In the genomic region with DNA sequence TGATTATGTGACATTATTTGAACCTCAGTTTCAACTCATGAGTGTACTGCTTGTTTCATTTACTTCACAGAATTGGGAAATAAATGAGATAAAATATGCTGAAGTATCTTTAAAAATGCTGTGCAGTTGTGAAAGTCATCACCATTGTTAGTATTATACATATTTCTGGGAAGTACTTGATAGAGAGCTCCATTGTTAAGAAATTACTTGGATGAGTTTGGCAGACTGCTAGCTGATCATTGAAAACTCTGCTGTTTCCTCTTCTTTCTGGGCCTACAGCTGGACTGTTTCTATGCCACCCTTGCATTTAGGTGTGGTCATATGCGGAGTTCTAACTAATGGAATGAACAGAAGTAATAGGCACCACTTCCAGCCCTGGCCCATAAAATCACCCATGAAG, we compare ENCODE assay signal across 2 cellular contexts.
TF ChIP-seq lines count a peak whose summit lies in the region.

No MANE protein-coding gene starts in this region.

TF ChIP-seq in GM23338, 12 proteins besides CTCF, POLR2A, EP300 and RAD21 (continued from another document):
- TF ChIP-seq, protein P1, sequence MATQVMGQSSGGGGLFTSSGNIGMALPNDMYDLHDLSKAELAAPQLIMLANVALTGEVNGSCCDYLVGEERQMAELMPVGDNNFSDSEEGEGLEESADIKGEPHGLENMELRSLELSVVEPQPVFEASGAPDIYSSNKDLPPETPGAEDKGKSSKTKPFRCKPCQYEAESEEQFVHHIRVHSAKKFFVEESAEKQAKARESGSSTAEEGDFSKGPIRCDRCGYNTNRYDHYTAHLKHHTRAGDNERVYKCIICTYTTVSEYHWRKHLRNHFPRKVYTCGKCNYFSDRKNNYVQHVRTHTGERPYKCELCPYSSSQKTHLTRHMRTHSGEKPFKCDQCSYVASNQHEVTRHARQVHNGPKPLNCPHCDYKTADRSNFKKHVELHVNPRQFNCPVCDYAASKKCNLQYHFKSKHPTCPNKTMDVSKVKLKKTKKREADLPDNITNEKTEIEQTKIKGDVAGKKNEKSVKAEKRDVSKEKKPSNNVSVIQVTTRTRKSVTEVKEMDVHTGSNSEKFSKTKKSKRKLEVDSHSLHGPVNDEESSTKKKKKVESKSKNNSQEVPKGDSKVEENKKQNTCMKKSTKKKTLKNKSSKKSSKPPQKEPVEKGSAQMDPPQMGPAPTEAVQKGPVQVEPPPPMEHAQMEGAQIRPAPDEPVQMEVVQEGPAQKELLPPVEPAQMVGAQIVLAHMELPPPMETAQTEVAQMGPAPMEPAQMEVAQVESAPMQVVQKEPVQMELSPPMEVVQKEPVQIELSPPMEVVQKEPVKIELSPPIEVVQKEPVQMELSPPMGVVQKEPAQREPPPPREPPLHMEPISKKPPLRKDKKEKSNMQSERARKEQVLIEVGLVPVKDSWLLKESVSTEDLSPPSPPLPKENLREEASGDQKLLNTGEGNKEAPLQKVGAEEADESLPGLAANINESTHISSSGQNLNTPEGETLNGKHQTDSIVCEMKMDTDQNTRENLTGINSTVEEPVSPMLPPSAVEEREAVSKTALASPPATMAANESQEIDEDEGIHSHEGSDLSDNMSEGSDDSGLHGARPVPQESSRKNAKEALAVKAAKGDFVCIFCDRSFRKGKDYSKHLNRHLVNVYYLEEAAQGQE (IDR thresholded peaks at IDR 0.05; ENCODE audit: unreplicated experiment): no peak
- TF ChIP-seq, protein P2, sequence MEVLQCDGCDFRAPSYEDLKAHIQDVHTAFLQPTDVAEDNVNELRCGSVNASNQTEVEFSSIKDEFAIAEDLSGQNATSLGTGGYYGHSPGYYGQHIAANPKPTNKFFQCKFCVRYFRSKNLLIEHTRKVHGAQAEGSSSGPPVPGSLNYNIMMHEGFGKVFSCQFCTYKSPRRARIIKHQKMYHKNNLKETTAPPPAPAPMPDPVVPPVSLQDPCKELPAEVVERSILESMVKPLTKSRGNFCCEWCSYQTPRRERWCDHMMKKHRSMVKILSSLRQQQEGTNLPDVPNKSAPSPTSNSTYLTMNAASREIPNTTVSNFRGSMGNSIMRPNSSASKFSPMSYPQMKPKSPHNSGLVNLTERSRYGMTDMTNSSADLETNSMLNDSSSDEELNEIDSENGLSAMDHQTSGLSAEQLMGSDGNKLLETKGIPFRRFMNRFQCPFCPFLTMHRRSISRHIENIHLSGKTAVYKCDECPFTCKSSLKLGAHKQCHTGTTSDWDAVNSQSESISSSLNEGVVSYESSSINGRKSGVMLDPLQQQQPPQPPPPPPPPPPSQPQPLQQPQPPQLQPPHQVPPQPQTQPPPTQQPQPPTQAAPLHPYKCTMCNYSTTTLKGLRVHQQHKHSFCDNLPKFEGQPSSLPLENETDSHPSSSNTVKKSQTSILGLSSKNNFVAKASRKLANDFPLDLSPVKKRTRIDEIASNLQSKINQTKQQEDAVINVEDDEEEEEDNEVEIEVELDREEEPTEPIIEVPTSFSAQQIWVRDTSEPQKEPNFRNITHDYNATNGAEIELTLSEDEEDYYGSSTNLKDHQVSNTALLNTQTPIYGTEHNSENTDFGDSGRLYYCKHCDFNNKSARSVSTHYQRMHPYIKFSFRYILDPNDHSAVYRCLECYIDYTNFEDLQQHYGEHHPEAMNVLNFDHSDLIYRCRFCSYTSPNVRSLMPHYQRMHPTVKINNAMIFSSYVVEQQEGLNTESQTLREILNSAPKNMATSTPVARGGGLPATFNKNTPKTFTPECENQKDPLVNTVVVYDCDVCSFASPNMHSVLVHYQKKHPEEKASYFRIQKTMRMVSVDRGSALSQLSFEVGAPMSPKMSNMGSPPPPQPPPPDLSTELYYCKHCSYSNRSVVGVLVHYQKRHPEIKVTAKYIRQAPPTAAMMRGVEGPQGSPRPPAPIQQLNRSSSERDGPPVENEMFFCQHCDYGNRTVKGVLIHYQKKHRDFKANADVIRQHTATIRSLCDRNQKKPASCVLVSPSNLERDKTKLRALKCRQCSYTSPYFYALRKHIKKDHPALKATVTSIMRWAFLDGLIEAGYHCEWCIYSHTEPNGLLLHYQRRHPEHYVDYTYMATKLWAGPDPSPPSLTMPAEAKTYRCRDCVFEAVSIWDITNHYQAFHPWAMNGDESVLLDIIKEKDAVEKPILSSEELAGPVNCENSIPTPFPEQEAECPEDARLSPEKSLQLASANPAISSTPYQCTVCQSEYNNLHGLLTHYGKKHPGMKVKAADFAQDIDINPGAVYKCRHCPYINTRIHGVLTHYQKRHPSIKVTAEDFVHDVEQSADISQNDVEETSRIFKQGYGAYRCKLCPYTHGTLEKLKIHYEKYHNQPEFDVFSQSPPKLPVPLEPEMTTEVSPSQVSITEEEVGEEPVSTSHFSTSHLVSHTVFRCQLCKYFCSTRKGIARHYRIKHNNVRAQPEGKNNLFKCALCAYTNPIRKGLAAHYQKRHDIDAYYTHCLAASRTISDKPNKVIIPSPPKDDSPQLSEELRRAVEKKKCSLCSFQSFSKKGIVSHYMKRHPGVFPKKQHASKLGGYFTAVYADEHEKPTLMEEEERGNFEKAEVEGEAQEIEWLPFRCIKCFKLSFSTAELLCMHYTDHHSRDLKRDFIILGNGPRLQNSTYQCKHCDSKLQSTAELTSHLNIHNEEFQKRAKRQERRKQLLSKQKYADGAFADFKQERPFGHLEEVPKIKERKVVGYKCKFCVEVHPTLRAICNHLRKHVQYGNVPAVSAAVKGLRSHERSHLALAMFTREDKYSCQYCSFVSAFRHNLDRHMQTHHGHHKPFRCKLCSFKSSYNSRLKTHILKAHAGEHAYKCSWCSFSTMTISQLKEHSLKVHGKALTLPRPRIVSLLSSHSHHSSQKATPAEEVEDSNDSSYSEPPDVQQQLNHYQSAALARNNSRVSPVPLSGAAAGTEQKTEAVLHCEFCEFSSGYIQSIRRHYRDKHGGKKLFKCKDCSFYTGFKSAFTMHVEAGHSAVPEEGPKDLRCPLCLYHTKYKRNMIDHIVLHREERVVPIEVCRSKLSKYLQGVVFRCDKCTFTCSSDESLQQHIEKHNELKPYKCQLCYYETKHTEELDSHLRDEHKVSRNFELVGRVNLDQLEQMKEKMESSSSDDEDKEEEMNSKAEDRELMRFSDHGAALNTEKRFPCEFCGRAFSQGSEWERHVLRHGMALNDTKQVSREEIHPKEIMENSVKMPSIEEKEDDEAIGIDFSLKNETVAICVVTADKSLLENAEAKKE (CRISPR knock-in tag; IDR thresholded peaks at IDR 0.05): no peak
- TF ChIP-seq STAT1 (IDR thresholded peaks at IDR 0.05; ENCODE audit: unreplicated experiment): no peak
- no peak for TF ChIP-seq CREB1 (CRISPR knock-in tag; IDR thresholded peaks at IDR 0.05; ENCODE audit: low read depth)
- TF ChIP-seq ZNF114 (CRISPR knock-in tag; IDR thresholded peaks at IDR 0.05): no peak
- no peak for TF ChIP-seq EZH2 (IDR thresholded peaks at IDR 0.05; ENCODE audit: low read depth, unreplicated experiment)
- TF ChIP-seq, protein P3, sequence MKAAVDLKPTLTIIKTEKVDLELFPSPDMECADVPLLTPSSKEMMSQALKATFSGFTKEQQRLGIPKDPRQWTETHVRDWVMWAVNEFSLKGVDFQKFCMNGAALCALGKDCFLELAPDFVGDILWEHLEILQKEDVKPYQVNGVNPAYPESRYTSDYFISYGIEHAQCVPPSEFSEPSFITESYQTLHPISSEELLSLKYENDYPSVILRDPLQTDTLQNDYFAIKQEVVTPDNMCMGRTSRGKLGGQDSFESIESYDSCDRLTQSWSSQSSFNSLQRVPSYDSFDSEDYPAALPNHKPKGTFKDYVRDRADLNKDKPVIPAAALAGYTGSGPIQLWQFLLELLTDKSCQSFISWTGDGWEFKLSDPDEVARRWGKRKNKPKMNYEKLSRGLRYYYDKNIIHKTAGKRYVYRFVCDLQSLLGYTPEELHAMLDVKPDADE (IDR thresholded peaks at IDR 0.05): no peak

TF ChIP-seq in WTC11, 78 proteins besides CTCF, POLR2A, EP300 and RAD21 (continued from another document):
- TF ChIP-seq, protein P4, sequence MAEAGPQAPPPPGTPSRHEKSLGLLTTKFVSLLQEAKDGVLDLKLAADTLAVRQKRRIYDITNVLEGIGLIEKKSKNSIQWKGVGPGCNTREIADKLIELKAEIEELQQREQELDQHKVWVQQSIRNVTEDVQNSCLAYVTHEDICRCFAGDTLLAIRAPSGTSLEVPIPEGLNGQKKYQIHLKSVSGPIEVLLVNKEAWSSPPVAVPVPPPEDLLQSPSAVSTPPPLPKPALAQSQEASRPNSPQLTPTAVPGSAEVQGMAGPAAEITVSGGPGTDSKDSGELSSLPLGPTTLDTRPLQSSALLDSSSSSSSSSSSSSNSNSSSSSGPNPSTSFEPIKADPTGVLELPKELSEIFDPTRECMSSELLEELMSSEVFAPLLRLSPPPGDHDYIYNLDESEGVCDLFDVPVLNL (CRISPR knock-in tag; IDR thresholded peaks at IDR 0.05; ENCODE audit: borderline replicate concordance, low read depth): no peak
- TF ChIP-seq, protein P5, sequence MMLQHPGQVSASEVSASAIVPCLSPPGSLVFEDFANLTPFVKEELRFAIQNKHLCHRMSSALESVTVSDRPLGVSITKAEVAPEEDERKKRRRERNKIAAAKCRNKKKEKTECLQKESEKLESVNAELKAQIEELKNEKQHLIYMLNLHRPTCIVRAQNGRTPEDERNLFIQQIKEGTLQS (CRISPR knock-in tag; conservative IDR thresholded peaks at IDR 0.05): no peak
- no peak for TF ChIP-seq ZNF263 (CRISPR knock-in tag; IDR thresholded peaks at IDR 0.05; ENCODE audit: low read depth)
- TF ChIP-seq, protein P6, sequence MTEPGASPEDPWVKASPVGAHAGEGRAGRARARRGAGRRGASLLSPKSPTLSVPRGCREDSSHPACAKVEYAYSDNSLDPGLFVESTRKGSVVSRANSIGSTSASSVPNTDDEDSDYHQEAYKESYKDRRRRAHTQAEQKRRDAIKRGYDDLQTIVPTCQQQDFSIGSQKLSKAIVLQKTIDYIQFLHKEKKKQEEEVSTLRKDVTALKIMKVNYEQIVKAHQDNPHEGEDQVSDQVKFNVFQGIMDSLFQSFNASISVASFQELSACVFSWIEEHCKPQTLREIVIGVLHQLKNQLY (CRISPR knock-in tag; IDR thresholded peaks at IDR 0.05): no peak
- TF ChIP-seq NFATC4 (CRISPR knock-in tag; IDR thresholded peaks at IDR 0.05): no peak
- TF ChIP-seq ZNF138 (CRISPR knock-in tag; conservative IDR thresholded peaks at IDR 0.05): no peak
- TF ChIP-seq TP53 (CRISPR knock-in tag; IDR thresholded peaks at IDR 0.05): no peak
- no peak for TF ChIP-seq RORB (CRISPR knock-in tag; IDR thresholded peaks at IDR 0.05)
- TF ChIP-seq SMAD3 (CRISPR knock-in tag; IDR thresholded peaks at IDR 0.05; ENCODE audit: borderline replicate concordance): no peak
